11 cellular contexts compared by ENCODE assay signal in genomic region chr4:156109943-156110925, GRCh38.
A peak's percentile ranks its signal among the peaks of the same experiment; 100 is the strongest.
DNase-seq lines count a peak whose midpoint lies in the region; ATAC-seq, FAIRE-seq and TF ChIP-seq lines count a peak whose summit lies in the region.
"Had no signal": no experiment of that assay in that cellular context is flagged by ENCODE, and none has a peak within 500 bp of the region (broad histone marks: within the 10 kb centered on the region; RNA-seq: fewer than 3 reads in every experiment).

No MANE protein-coding gene starts in this region.

- H3K9me3 Mint-ChIP-seq in WTC11 = peaks cover 21% of the 10 kb centered on the region

- peak overlapping the region; percentile 57 for H2BK5ac ChIP-seq in mesendoderm (ENCODE audit: low read length)

- H3K27ac Mint-ChIP-seq in WTC11 = peak overlapping the region; percentile 22; the same call in 1 of the 2 replicates

- H3K27me3 ChIP-seq in mesendoderm (ENCODE audit: insufficient read depth, low read length, poor library complexity) (no peaks in the 10 kb centered on the region), tibial artery (no peaks in the 10 kb centered on the region)
- H3K27me3 ChIP-seq: dorsolateral prefrontal cortex had no signal

- peaks cover 5% of the 10 kb centered on the region for H3K4me1 ChIP-seq in mesendoderm (ENCODE audit: control insufficient read depth, low read depth, low read length)
- no peaks in the 10 kb centered on the region for H3K4me1 ChIP-seq in tibial artery
- H3K4me1 ChIP-seq: parathyroid adenoma had no signal

- H3K9me3 ChIP-seq in tibial artery = no peaks in the 10 kb centered on the region

- peak; percentile 82 for ATAC-seq in WTC11
- no peak for ATAC-seq in HG03432 (IDR thresholded peaks at IDR 0.05; ENCODE audit: unreplicated experiment)

- TF ChIP-seq CTCF in WTC11 (IDR thresholded peaks at IDR 0.05) (peak; percentile 33; the same call in 1 of the 2 replicates), tibial artery (IDR thresholded peaks at IDR 0.05) (no peak)

- POLR2A ChIA-PET in WTC11 (lab: Charles Lee) = no interaction called here

- H3K4me3 ChIP-seq in mesendoderm (ENCODE audit: low read length) = no peak overlapping the region
- H3K4me3 ChIP-seq in tibial artery = no peak overlapping the region
- H3K4me3 ChIP-seq: dorsolateral prefrontal cortex had no signal

- H3K36me3 ChIP-seq in mesendoderm (ENCODE audit: control insufficient read depth, insufficient read depth, low read length) (no peaks in the 10 kb centered on the region), tibial artery (no peaks in the 10 kb centered on the region)

- peak overlapping the region; percentile 21 for H3K4ac ChIP-seq in mesendoderm (ENCODE audit: low read depth, low read length)

- H4K5ac ChIP-seq in mesendoderm (ENCODE audit: low read length) = no peak overlapping the region

- no peak for FAIRE-seq in RCC 7860 (lab: Jason Lieb, UNC)

- peaks cover 53% of the 10 kb centered on the region for H3K4me1 Mint-ChIP-seq in WTC11

- H3K4me2 ChIP-seq in mesendoderm (ENCODE audit: low read length) = no peak overlapping the region

- peak overlapping the region; percentile 75 for H3K56ac ChIP-seq in mesendoderm (ENCODE audit: low read length)

- no peaks in the 10 kb centered on the region for H3K79me2 ChIP-seq in mesendoderm (ENCODE audit: control insufficient read depth, insufficient read depth, low read length)
- H3K79me2 ChIP-seq: parathyroid adenoma had no signal

- CTCF ChIA-PET in WTC11 (lab: Charles Lee) = interaction anchor here (0.7 to 1.5 kb wide), 3 partner anchors 28 to 58 kb away, joined by 3 to 4 read pairs (median 3); no protein-coding TSS in a partner anchor

- no peak overlapping the region for H3K18ac ChIP-seq in mesendoderm (ENCODE audit: low read length)

- intact Hi-C loops in tibial artery (cut with DNase I; ENCODE audit: low total_unique reads) = no loop called here

- no peak overlapping the region for H3K23ac ChIP-seq in mesendoderm (ENCODE audit: low read length)

- H3K36me3 Mint-ChIP-seq in WTC11 = peaks cover 22% of the 10 kb centered on the region

- no peak overlapping the region for H2BK15ac ChIP-seq in mesendoderm (replicated peaks; ENCODE audit: low read depth)

- H3K4me3 Mint-ChIP-seq in WTC11 = no peak overlapping the region

- no peaks in the 10 kb centered on the region for H3K79me1 ChIP-seq in mesendoderm (ENCODE audit: low read length)

- no peak overlapping the region for H2BK120ac ChIP-seq in mesendoderm (ENCODE audit: low read depth, low read length)

- H2AK5ac ChIP-seq in mesendoderm (ENCODE audit: low read length) = no peak overlapping the region

- peak overlapping the region; percentile 4 for H3K9ac ChIP-seq in mesendoderm (ENCODE audit: low read length)
- H3K9ac ChIP-seq: parathyroid adenoma had no signal

- no peak overlapping the region for H4K8ac ChIP-seq in mesendoderm (ENCODE audit: low read depth, low read length)

- H3K27ac ChIP-seq in mesendoderm (ENCODE audit: low read depth, low read length) (peak overlapping the region; percentile 61), tibial artery (no peak overlapping the region)
- H3K27ac ChIP-seq: dorsolateral prefrontal cortex, parathyroid adenoma had no signal

- no CpG with 5 or more reads among the region's 11 CpGs for WGBS in mesendoderm (ENCODE audit: extremely low coverage, insufficient coverage, low lambda C conversion rate)

- DNase-seq in D341Med (ENCODE audit: low spot score) = peak; percentile 17
- DNase-seq in HT1080 (ENCODE audit: low read depth) = peak; percentile 15
- peak; percentile 53 for DNase-seq in WTC11 (ENCODE audit: low spot score)
- DNase-seq in mesendoderm = peak; percentile 56
- no peak for DNase-seq in NCI-H1436 (lab: John Stamatoyannopoulos, UW)
- DNase-seq in tibial artery = no peak
- DNase-seq in RCC 7860 (ENCODE audit: low spot score) = no peak
- DNase-seq: dorsolateral prefrontal cortex, substantia nigra had no signal

- H3K27me3 Mint-ChIP-seq in WTC11 (ENCODE audit: low read depth) = no peaks in the 10 kb centered on the region; the same call in 1 of the 2 replicates

TF ChIP-seq in WTC11, 78 proteins besides CTCF, POLR2A, EP300 and RAD21:
- TF ChIP-seq MLX (CRISPR knock-in tag; IDR thresholded peaks at IDR 0.05) (no peak), NR2C2 (CRISPR knock-in tag; IDR thresholded peaks at IDR 0.05) (no peak), ESRRA (CRISPR knock-in tag; IDR thresholded peaks at IDR 0.05; ENCODE audit: borderline replicate concordance) (no peak), SMAD3 (CRISPR knock-in tag; IDR thresholded peaks at IDR 0.05; ENCODE audit: borderline replicate concordance) (no peak), RORB (CRISPR knock-in tag; IDR thresholded peaks at IDR 0.05) (no peak), TP53 (CRISPR knock-in tag; IDR thresholded peaks at IDR 0.05) (no peak), E2F4 (CRISPR knock-in tag; IDR thresholded peaks at IDR 0.05; ENCODE audit: borderline replicate concordance, low read depth) (no peak), ZBTB21 (CRISPR knock-in tag; IDR thresholded peaks at IDR 0.05; ENCODE audit: borderline replicate concordance) (no peak)
- TF ChIP-seq, protein P1, sequence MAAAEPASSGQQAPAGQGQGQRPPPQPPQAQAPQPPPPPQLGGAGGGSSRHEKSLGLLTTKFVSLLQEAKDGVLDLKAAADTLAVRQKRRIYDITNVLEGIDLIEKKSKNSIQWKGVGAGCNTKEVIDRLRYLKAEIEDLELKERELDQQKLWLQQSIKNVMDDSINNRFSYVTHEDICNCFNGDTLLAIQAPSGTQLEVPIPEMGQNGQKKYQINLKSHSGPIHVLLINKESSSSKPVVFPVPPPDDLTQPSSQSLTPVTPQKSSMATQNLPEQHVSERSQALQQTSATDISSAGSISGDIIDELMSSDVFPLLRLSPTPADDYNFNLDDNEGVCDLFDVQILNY (CRISPR knock-in tag; IDR thresholded peaks at IDR 0.05) = no peak
- TF ChIP-seq, protein P2, sequence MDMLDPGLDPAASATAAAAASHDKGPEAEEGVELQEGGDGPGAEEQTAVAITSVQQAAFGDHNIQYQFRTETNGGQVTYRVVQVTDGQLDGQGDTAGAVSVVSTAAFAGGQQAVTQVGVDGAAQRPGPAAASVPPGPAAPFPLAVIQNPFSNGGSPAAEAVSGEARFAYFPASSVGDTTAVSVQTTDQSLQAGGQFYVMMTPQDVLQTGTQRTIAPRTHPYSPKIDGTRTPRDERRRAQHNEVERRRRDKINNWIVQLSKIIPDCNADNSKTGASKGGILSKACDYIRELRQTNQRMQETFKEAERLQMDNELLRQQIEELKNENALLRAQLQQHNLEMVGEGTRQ (CRISPR knock-in tag; IDR thresholded peaks at IDR 0.05) = no peak
- TF ChIP-seq, protein P3, sequence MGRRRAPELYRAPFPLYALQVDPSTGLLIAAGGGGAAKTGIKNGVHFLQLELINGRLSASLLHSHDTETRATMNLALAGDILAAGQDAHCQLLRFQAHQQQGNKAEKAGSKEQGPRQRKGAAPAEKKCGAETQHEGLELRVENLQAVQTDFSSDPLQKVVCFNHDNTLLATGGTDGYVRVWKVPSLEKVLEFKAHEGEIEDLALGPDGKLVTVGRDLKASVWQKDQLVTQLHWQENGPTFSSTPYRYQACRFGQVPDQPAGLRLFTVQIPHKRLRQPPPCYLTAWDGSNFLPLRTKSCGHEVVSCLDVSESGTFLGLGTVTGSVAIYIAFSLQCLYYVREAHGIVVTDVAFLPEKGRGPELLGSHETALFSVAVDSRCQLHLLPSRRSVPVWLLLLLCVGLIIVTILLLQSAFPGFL (CRISPR knock-in tag; IDR thresholded peaks at IDR 0.05; ENCODE audit: borderline replicate concordance) = no peak

Comparison
In these comparisons a context has a peak if more than half of its experiments do, and no peak if none do; other contexts are left out.
1. DNase-seq: peak in D341Med (single experiment), HT1080 (single experiment), WTC11 (single experiment) and mesendoderm (single experiment); none in NCI-H1436 (single experiment), tibial artery (0 of 2) and RCC 7860 (single experiment).